In the genomic region with DNA sequence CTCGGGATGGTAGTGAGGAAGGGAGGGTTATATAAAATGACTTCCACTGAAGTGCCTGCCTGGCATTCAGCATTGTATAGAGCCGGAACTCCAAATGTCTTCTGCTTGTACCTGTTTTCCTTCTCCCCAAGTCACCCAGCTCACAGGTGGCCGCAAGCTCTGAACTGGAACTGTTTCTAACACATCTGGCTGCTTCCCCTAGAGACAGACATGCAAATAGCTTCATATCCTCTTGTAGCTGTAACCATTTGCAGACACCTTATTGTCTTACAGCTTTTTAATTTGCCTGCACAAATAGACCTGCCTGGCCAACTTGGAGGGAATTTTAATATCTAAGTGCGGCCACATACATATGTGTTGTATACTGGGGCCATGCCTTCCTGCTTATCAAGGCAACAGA, we compare ENCODE assay signal across 10 cellular contexts.
A peak's percentile ranks its signal among the peaks of the same experiment; 100 is the strongest.
DNase-seq lines count a peak whose midpoint lies in the region; ATAC-seq and TF ChIP-seq lines count a peak whose summit lies in the region.
"Had no signal": no experiment of that assay in that cellular context is flagged by ENCODE, and none has a peak within 500 bp of the region (broad histone marks: within the 10 kb centered on the region; RNA-seq: fewer than 3 reads in every experiment).

No MANE protein-coding gene starts in this region.

- no peak for TF ChIP-seq CTCF in mucosa of descending colon (IDR thresholded peaks at IDR 0.05)

- H3K9me3 ChIP-seq in mucosa of descending colon = no peaks in the 10 kb centered on the region

- intact Hi-C loops in mucosa of descending colon (cut with DNase I, micrococcal nuclease) = loop anchor here in 1 of 2 donors (5.0 kb wide), 1 partner anchor 125 kb away; a partner anchor contains a TSS

- ATAC-seq in GM18867 (IDR thresholded peaks at IDR 0.05; ENCODE audit: unreplicated experiment) (peak; percentile 88), GM21619 (IDR thresholded peaks at IDR 0.05; ENCODE audit: unreplicated experiment) (peak; percentile 74), HG03432 (IDR thresholded peaks at IDR 0.05; ENCODE audit: unreplicated experiment) (peak; percentile 81), mucosa of descending colon (peak; percentile 66)

- peaks cover 3% of the 10 kb centered on the region for H3K4me1 ChIP-seq in mucosa of descending colon (ENCODE audit: low read depth)

- DNase-seq in mucosa of descending colon (no peak), dermis blood vessel endothelial cell (no peak), ureter (ENCODE audit: low spot score) (no peak)
- DNase-seq in activated CD4-positive, alpha-beta T cell treated with anti-CD3 and anti-CD28 coated beads, Interleukin-2, amount 50 U/mL, for 4 hours = no peak
- no peak for DNase-seq in activated CD4-positive, alpha-beta T cell treated with anti-CD3 and anti-CD28 coated beads, Interleukin-2, amount 50 U/mL, for 48 hours
- DNase-seq: activated T-cell treated with anti-CD3 and anti-CD28 coated beads, Interleukin-2, amount 50 U/mL, for 4 hours; effector memory CD4-positive, alpha-beta T cell had no signal

- no peaks in the 10 kb centered on the region for H3K36me3 ChIP-seq in mucosa of descending colon (ENCODE audit: low read depth)

- no peak overlapping the region for H3K4me3 ChIP-seq in mucosa of descending colon
